ENCODE assay signal across 3 cellular contexts in genomic region chr4:9008407-9008806, GRCh38.
DNase-seq lines count a peak whose midpoint lies in the region; ATAC-seq, FAIRE-seq and TF ChIP-seq lines count a peak whose summit lies in the region.
"Not testable (repeated sequence)": the region's sequence is repeated elsewhere in the genome, so short reads cannot be mapped to it uniquely, and the experiment has no call there.

No MANE protein-coding gene starts in this region.

- in situ Hi-C loops in K562 (cut with MboI); HepG2 (cut with HindIII; ENCODE audit: extremely low pct_ligation_motif_present, low pct_unique_long_range_greater_than_20kb): not testable (repeated sequence)

- H4K20me1 ChIP-seq in K562 (replicated peaks; ENCODE audit: control insufficient read depth, insufficient read depth, low read length); HepG2 (ENCODE audit: insufficient read depth, low read length): not testable (repeated sequence)

- not testable (repeated sequence) for H3K27me3 ChIP-seq in K562 (ENCODE audit: control insufficient read depth in 2 of 2, insufficient read depth in 2 of 2, low read length in 2 of 2); HepG2 (ENCODE audit: control insufficient read depth in 1 of 2, insufficient read depth in 2 of 2, low read length in 2 of 2)

- TF ChIP-seq CTCF in K562 (IDR thresholded peaks at IDR 0.05 in 2 of 3, conservative IDR thresholded peaks at IDR 0.05 in 1 of 3; ENCODE audit: insufficient read depth in 2 of 3, low read depth in 1 of 3, low read length in 3 of 3); HepG2 (CRISPR knock-in tag; IDR thresholded peaks at IDR 0.05): not testable (repeated sequence)

- CTCF ChIA-PET in K562 (lab: Yijun Ruan, JAX; ENCODE audit: low intra/inter-chr PET ratio); HepG2 (lab: Yijun Ruan, JAX; ENCODE audit: low intra/inter-chr PET ratio, low total read pairs): not testable (repeated sequence)

- not testable (repeated sequence) for H3K9me3 ChIP-seq in K562 (replicated peaks; ENCODE audit: control insufficient read depth, insufficient read depth, low read depth, low read length); HepG2 (ENCODE audit: low read length)

- not testable (repeated sequence) for DNase-seq in K562 (ENCODE audit: extremely low read depth in 1 of 4, low spot score in 3 of 4); left colon; HepG2 (ENCODE audit: low spot score)

- not testable (repeated sequence) for TF ChIP-seq POLR2A in K562 (conservative IDR thresholded peaks at IDR 0.05); HepG2 (IDR thresholded peaks at IDR 0.05; ENCODE audit: insufficient read depth in 1 of 2, low read depth in 2 of 2, low read length in 2 of 2)

- not testable (repeated sequence) for BruUV-seq in K562 (replicated peaks; lab: Mats Ljungman, UMichigan); HepG2 (replicated peaks; lab: Mats Ljungman, UMichigan)

- H3K4me3 ChIP-seq in K562; HepG2 (replicated peaks in 1 of 3; ENCODE audit: insufficient read depth in 1 of 3, low read depth in 2 of 3, low read length in 3 of 3): not testable (repeated sequence)

- not testable (repeated sequence) for H3K36me3 ChIP-seq in K562 (ENCODE audit: control insufficient read depth, insufficient read depth, low read length); HepG2 (replicated peaks in 1 of 2; ENCODE audit: control insufficient read depth in 1 of 2, insufficient read depth in 2 of 2, low read length in 2 of 2)

- H3K27ac ChIP-seq in K562 (ENCODE audit: extremely low read depth, low read depth, low read length); HepG2 (ENCODE audit: extremely low read length, insufficient read depth, low read length): not testable (repeated sequence)

- POLR2A ChIA-PET in K562 (lab: Yijun Ruan, JAX); HepG2 (lab: Yijun Ruan, JAX): not testable (repeated sequence)

- H3K4me2 ChIP-seq in K562 (ENCODE audit: insufficient read depth, low read length); HepG2 (ENCODE audit: low read depth, low read length): not testable (repeated sequence)

- H3K9ac ChIP-seq in K562 (ENCODE audit: insufficient read depth in 1 of 2, low read depth in 2 of 2, low read length in 2 of 2); HepG2 (ENCODE audit: insufficient read depth, low read depth, low read length): not testable (repeated sequence)

- not testable (repeated sequence) for ATAC-seq in K562, HepG2
- ATAC-seq in left colon = peak; percentile 24

- intact Hi-C loops in K562 (cut with micrococcal nuclease); left colon (cut with DNase I, micrococcal nuclease); HepG2 (cut with micrococcal nuclease; ENCODE audit: unreplicated experiment): not testable (repeated sequence)

- H3K79me2 ChIP-seq in K562 (ENCODE audit: control insufficient read depth, insufficient read depth, low read length); HepG2 (ENCODE audit: insufficient read depth, low read length): not testable (repeated sequence)

- H3K4me1 ChIP-seq in K562 (replicated peaks in 1 of 2; ENCODE audit: control insufficient read depth in 2 of 2, insufficient read depth in 2 of 2, low read length in 2 of 2); HepG2 (ENCODE audit: insufficient read depth, low read length): not testable (repeated sequence)

- not testable (repeated sequence) for TF ChIP-seq EP300 in K562 (IDR thresholded peaks at IDR 0.05; ENCODE audit: low read length); HepG2 (IDR thresholded peaks at IDR 0.05; ENCODE audit: low read depth in 2 of 2, low read length in 2 of 2); HepG2 (CRISPR knock-in tag; IDR thresholded peaks at IDR 0.05; ENCODE audit: borderline replicate concordance)

- 0% methylated on average over 2 of the region's 4 CpGs for WGBS in K562 (ENCODE audit: insufficient coverage, low coverage, missing lambda C conversion rate)
- 25% methylated on average over 1 of the region's 4 CpGs for WGBS in HepG2 (ENCODE audit: low lambda C conversion rate)

- not testable (repeated sequence) for FAIRE-seq in K562 (lab: Jason Lieb, UNC); HepG2 (lab: Jason Lieb, UNC)

- TF ChIP-seq RAD21 in K562 (CRISPR knock-in tag; conservative IDR thresholded peaks at IDR 0.05 in 1 of 2, IDR thresholded peaks at IDR 0.05 in 1 of 2); HepG2 (CRISPR knock-in tag; IDR thresholded peaks at IDR 0.05): not testable (repeated sequence)

- H3K9me1 ChIP-seq in K562 (ENCODE audit: control insufficient read depth, insufficient read depth, low read length) = not testable (repeated sequence)

- not testable (repeated sequence) for H2AFZ ChIP-seq in K562 (ENCODE audit: low read depth, low read length); HepG2 (ENCODE audit: low read length)

TF ChIP-seq in HepG2, 621 proteins besides CTCF, POLR2A, EP300 and RAD21:
- TF ChIP-seq ZBTB40 (IDR thresholded peaks at IDR 0.05) = not testable (repeated sequence)
- peak; percentile 80 for TF ChIP-seq ZBTB40 (CRISPR knock-in tag; IDR thresholded peaks at IDR 0.05)
